1 cellular context compared by ENCODE assay signal in genomic region chr18:32770181-32770650, GRCh38.
A peak's percentile ranks its signal among the peaks of the same experiment; 100 is the strongest.
TF ChIP-seq lines count a peak whose summit lies in the region.

No MANE protein-coding gene starts in this region.

TF ChIP-seq in HepG2, 621 proteins besides CTCF, POLR2A, EP300 and RAD21 (continued from another document and continues in another):
- peak; percentile 55 for TF ChIP-seq ZNF407 (CRISPR knock-in tag; IDR thresholded peaks at IDR 0.05; ENCODE audit: not compliant biosample characterization)
- TF ChIP-seq RBFOX2 (IDR thresholded peaks at IDR 0.05; ENCODE audit: low read depth, low read length) = peak; percentile 95
- no peak for TF ChIP-seq NFAT5 (CRISPR knock-in tag; IDR thresholded peaks at IDR 0.05)
- TF ChIP-seq FOXA3 (CRISPR knock-in tag; IDR thresholded peaks at IDR 0.05) = peak; percentile 24; the same call in 1 of the 2 replicates
- no peak for TF ChIP-seq TBP (CRISPR knock-in tag; IDR thresholded peaks at IDR 0.05)
- TF ChIP-seq KLF9 (CRISPR knock-in tag; IDR thresholded peaks at IDR 0.05; ENCODE audit: low read depth) = no peak
- TF ChIP-seq ATAD3A (CRISPR knock-in tag; IDR thresholded peaks at IDR 0.05) = no peak
- TF ChIP-seq KLF6 (CRISPR knock-in tag; IDR thresholded peaks at IDR 0.05) = no peak
- peak; percentile 29; the same call in 1 of the 2 replicates for TF ChIP-seq ZNF589 (CRISPR knock-in tag; conservative IDR thresholded peaks at IDR 0.05)
- TF ChIP-seq MEIS1 (CRISPR knock-in tag; IDR thresholded peaks at IDR 0.05; ENCODE audit: borderline replicate concordance) = no peak
- no peak for TF ChIP-seq ZNF362 (CRISPR knock-in tag; IDR thresholded peaks at IDR 0.05; ENCODE audit: borderline replicate concordance)
- TF ChIP-seq KMT2A (CRISPR knock-in tag; IDR thresholded peaks at IDR 0.05) = peak; percentile 28; the same call in 1 of the 2 replicates
- peak; percentile 38; the same call in 1 of the 2 replicates for TF ChIP-seq DRAP1 (CRISPR knock-in tag; IDR thresholded peaks at IDR 0.05)
- TF ChIP-seq ZNF614 (CRISPR knock-in tag; IDR thresholded peaks at IDR 0.05; ENCODE audit: borderline replicate concordance) = no peak; the same call in 1 of the 2 replicates
- no peak for TF ChIP-seq ZHX2 (IDR thresholded peaks at IDR 0.05; ENCODE audit: low read depth)
- no peak for TF ChIP-seq ZHX2 (CRISPR knock-in tag; IDR thresholded peaks at IDR 0.05; ENCODE audit: borderline replicate concordance)
- TF ChIP-seq HDAC2 (CRISPR knock-in tag; IDR thresholded peaks at IDR 0.05) = 0 out of 2 replicates have a peak, but pooled peaks have one; percentile 13
- peak; percentile 2; the same call in 1 of the 2 replicates for TF ChIP-seq PITX1 (CRISPR knock-in tag; IDR thresholded peaks at IDR 0.05)
- no peak for TF ChIP-seq E2F1 (CRISPR knock-in tag; IDR thresholded peaks at IDR 0.05)
- no peak for TF ChIP-seq GFI1 (CRISPR knock-in tag; IDR thresholded peaks at IDR 0.05; ENCODE audit: borderline replicate concordance)
- TF ChIP-seq GABPB1 (CRISPR knock-in tag; IDR thresholded peaks at IDR 0.05) = peak; percentile 55; the same call in 1 of the 2 replicates
- peak; percentile 74; the same call in 1 of the 2 replicates for TF ChIP-seq ZNF317 (CRISPR knock-in tag; IDR thresholded peaks at IDR 0.05)
- peak; percentile 62; the same call in 1 of the 2 replicates for TF ChIP-seq BCL3 (CRISPR knock-in tag; IDR thresholded peaks at IDR 0.05)
- TF ChIP-seq ZNF776 (CRISPR knock-in tag; IDR thresholded peaks at IDR 0.05) = peak; percentile 47; the same call in 1 of the 2 replicates
- no peak for TF ChIP-seq ZNF160 (CRISPR knock-in tag; IDR thresholded peaks at IDR 0.05)
